29 cellular contexts compared by ENCODE assay signal in the genomic region with DNA sequence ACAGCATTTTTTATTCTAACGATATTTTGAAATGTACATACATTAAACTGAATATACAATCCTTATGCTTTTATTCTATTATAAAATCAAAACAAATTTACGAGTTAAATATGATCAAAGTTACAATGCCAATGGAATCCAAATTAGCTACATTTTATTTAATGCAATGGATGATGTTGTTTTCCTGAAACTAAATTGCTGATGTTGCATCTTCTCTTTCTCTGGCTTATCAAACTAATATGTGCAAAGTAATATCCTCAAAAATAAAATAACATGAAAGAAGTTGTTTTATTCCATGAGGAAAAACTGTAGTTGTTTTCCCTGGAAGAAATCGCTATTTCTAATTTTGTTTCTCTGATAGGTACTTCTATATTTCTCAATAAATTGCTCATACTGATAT.
"Had no signal": no experiment of that assay in that cellular context is flagged by ENCODE, and none has a peak within 500 bp of the region (broad histone marks: within the 10 kb centered on the region; RNA-seq: fewer than 3 reads in every experiment).

No MANE protein-coding gene starts in this region.

- H3K27me3 ChIP-seq: body of pancreas, colonic mucosa, esophagus squamous epithelium, gastroesophageal sphincter had no signal

- H3K36me3 ChIP-seq: colonic mucosa, esophagus squamous epithelium, gastroesophageal sphincter, heart right ventricle had no signal

- H3K27ac ChIP-seq: body of pancreas, colonic mucosa, epithelial cell of prostate, esophagus squamous epithelium, gastroesophageal sphincter, heart right ventricle had no signal

- H3K36me3 Mint-ChIP-seq: activated CD4-positive, alpha-beta memory T cell treated with anti-CD3 and anti-CD28 coated beads for 36 hours had no signal

- H3K4me3 Mint-ChIP-seq: activated CD4-positive, alpha-beta memory T cell treated with anti-CD3 and anti-CD28 coated beads for 36 hours; activated CD4-positive, alpha-beta T cell treated with anti-CD3 and anti-CD28 coated beads for 36 hours; activated CD4-positive, alpha-beta T cell treated with anti-CD3 and anti-CD28 coated beads, Interleukin-2, amount 10 ng/mL, durations not matched to agents 24 days and 14 days; activated CD8-positive, alpha-beta T cell treated with anti-CD3 and anti-CD28 coated beads, Interleukin-2, amount 10 ng/mL, durations not matched to agents 7 days and 5 days; activated naive CD8-positive, alpha-beta T cell; activated T-cell treated with anti-CD3 and anti-CD28 coated beads, Interleukin-2, amount 50 U/mL, for 24 hours; activated T-helper 17 cell treated with anti-CD3 and anti-CD28 coated beads, Interleukin-2, amount 50 U/mL, for 72 hours had no signal

- DNase-seq: activated CD4-positive, alpha-beta memory T cell treated with anti-CD3 and anti-CD28 coated beads for 36 hours; activated CD4-positive, alpha-beta T cell treated with anti-CD3 and anti-CD28 coated beads for 36 hours; activated CD4-positive, alpha-beta T cell treated with anti-CD3 and anti-CD28 coated beads, Interleukin-2, amount 10 ng/mL, durations not matched to agents 24 days and 14 days; activated CD4-positive, CD25-positive, alpha-beta regulatory T cell; activated CD4-positive, CD25-positive, alpha-beta regulatory T cell treated with anti-CD3 and anti-CD28 coated beads, Interleukin-2, amount 50 U/mL, for 72 hours; activated CD8-positive, alpha-beta memory T cell treated with anti-CD3 and anti-CD28 coated beads, Interleukin-2, amount 50 U/mL, for 48 hours; activated CD8-positive, alpha-beta T cell treated with anti-CD3 and anti-CD28 coated beads, Interleukin-2, amount 10 ng/mL, durations not matched to agents 7 days and 5 days; activated effector memory CD4-positive, alpha-beta T cell treated with Interleukin-2 at 50 U/mL for 16 hours; activated gamma-delta T cell treated with Interleukin-2 at 50 U/mL for 16 hours; activated naive CD4-positive, alpha-beta T cell treated with anti-CD3 and anti-CD28 coated beads, Interleukin-2, amount 50 U/mL, for 16 hours; activated naive CD4-positive, alpha-beta T cell treated with Interleukin-2 at 50 U/mL for 16 hours; activated T-cell treated with anti-CD3 and anti-CD28 coated beads for 4 hours; activated T-cell treated with anti-CD3 and anti-CD28 coated beads, Interleukin-2, amount 50 U/mL, for 24 hours; amniotic stem cell; anterior cingulate cortex; body of pancreas; caudate nucleus; colonic mucosa; effector CD8-positive, alpha-beta T cell; esophagus squamous epithelium; foreskin melanocyte; heart right ventricle; T-helper 2 cell had no signal

- H3K4me1 ChIP-seq: body of pancreas, colonic mucosa, esophagus squamous epithelium, gastroesophageal sphincter, heart right ventricle had no signal

- H3K27me3 Mint-ChIP-seq: activated CD4-positive, alpha-beta memory T cell treated with anti-CD3 and anti-CD28 coated beads for 36 hours; activated CD4-positive, alpha-beta T cell treated with anti-CD3 and anti-CD28 coated beads, Interleukin-2, amount 10 ng/mL, durations not matched to agents 24 days and 14 days; activated naive CD8-positive, alpha-beta T cell; activated T-helper 17 cell treated with anti-CD3 and anti-CD28 coated beads, Interleukin-2, amount 50 U/mL, for 72 hours had no signal

- FAIRE-seq: endometrium, endothelial cell of umbilical vein had no signal

- H3K4me3 ChIP-seq: body of pancreas, colonic mucosa, esophagus squamous epithelium, gastroesophageal sphincter, heart right ventricle had no signal

- H3K9me3 ChIP-seq: body of pancreas, colonic mucosa, esophagus squamous epithelium, gastroesophageal sphincter had no signal

- ATAC-seq: activated CD4-positive, alpha-beta T cell treated with anti-CD3 and anti-CD28 coated beads for 36 hours; activated CD8-positive, alpha-beta T cell treated with anti-CD3 and anti-CD28 coated beads, Interleukin-2, amount 10 ng/mL, durations not matched to agents 7 days and 5 days; activated T-helper 17 cell treated with anti-CD3 and anti-CD28 coated beads, Interleukin-2, amount 50 U/mL, for 72 hours; body of pancreas; gastroesophageal sphincter; heart right ventricle had no signal

- H3K27ac Mint-ChIP-seq: activated CD4-positive, alpha-beta memory T cell treated with anti-CD3 and anti-CD28 coated beads for 36 hours; activated CD4-positive, alpha-beta T cell treated with anti-CD3 and anti-CD28 coated beads for 36 hours; activated CD4-positive, alpha-beta T cell treated with anti-CD3 and anti-CD28 coated beads, Interleukin-2, amount 10 ng/mL, durations not matched to agents 24 days and 14 days; activated CD8-positive, alpha-beta T cell treated with anti-CD3 and anti-CD28 coated beads, Interleukin-2, amount 10 ng/mL, durations not matched to agents 7 days and 5 days; activated naive CD8-positive, alpha-beta T cell; activated T-cell treated with anti-CD3 and anti-CD28 coated beads, Interleukin-2, amount 50 U/mL, for 24 hours; activated T-helper 17 cell treated with anti-CD3 and anti-CD28 coated beads, Interleukin-2, amount 50 U/mL, for 72 hours had no signal

- H3K9me3 Mint-ChIP-seq: activated CD4-positive, alpha-beta memory T cell treated with anti-CD3 and anti-CD28 coated beads for 36 hours; activated CD4-positive, alpha-beta T cell treated with anti-CD3 and anti-CD28 coated beads, Interleukin-2, amount 10 ng/mL, durations not matched to agents 24 days and 14 days; activated T-helper 17 cell treated with anti-CD3 and anti-CD28 coated beads, Interleukin-2, amount 50 U/mL, for 72 hours had no signal
